In genomic region chr20:6066582-6066981, GRCh38 we compare ENCODE assay signal across 37 cellular contexts. TPM values are rescaled to one million over a fixed set of nuclear protein-coding genes. Genes with fewer than 3 reads are reported as not detected.
"Had no signal": no experiment of that assay in that cellular context is flagged by ENCODE, and none has a peak within 500 bp of the region (broad histone marks: within the 10 kb centered on the region; RNA-seq: fewer than 3 reads in every experiment).

No MANE protein-coding gene starts in this region.

- DNase-seq: Karpas-422, Kasumi-1, MG63, MM.1S, MV-4-11, NCI-H1048, NCI-H1092, NCI-H1092 treated with DMSO at 0.1 percent for 48 hours, NCI-H1105, NCI-H1105 treated with DMSO at 0.1 percent for 48 hours, NCI-H1417, NCI-H1417 treated with DMSO at 0.1 percent for 48 hours, NCI-H1436, NCI-H1436 treated with DMSO at 0.1 percent for 48 hours, NCI-H146, NCI-H1694, NCI-H1694 treated with DMSO at 0.1 percent for 48 hours, NCI-H187, NCI-H187 treated with DMSO at 0.1 percent for 48 hours, NCI-H1930, NCI-H2029, NCI-H2029 treated with DMSO at 0.1 percent for 48 hours, NCI-H2081, NCI-H2081 treated with DMSO at 0.1 percent for 48 hours, NCI-H2107, NCI-H2171, NCI-H2171 treated with DMSO at 0.1 percent for 48 hours, NCI-H2227 treated with DMSO at 0.1 percent for 48 hours, NCI-H226, NCI-H345, NCI-H446, NCI-H446 treated with DMSO at 0.1 percent for 48 hours, NCI-H510A, NCI-H510A treated with DMSO at 0.1 percent for 48 hours had no signal

RNA-seq across cellular contexts. Expression of gene LRRN4, which starts 12.7 kb away (rescaled TPM):
- total RNA-seq: LHCN-M2, MCF 10A, NCI-H460 had no signal
